15 cellular contexts compared by ENCODE assay signal in the genomic region with DNA sequence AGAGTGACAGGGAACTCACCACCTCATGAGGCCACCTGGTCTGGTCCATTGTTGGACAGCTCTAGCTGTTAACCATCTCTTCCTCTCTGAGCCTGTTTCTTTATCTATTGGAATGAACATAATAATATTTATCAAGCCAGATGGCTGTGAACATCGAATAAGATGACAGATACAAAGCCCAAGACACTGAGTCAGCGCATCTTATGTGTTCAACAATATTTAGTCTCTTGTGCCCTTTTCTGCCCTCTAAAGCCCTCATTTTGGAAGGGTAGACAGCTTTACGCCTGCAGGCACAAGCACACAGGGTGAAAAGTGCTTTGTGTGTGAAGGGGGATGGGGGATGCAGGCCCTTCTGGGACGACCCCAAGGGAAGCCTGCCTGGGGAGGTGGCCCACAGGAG.
DNase-seq lines count a peak whose midpoint lies in the region; ATAC-seq and TF ChIP-seq lines count a peak whose summit lies in the region.
"Had no signal": no experiment of that assay in that cellular context is flagged by ENCODE, and none has a peak within 500 bp of the region (broad histone marks: within the 10 kb centered on the region; RNA-seq: fewer than 3 reads in every experiment).

No MANE protein-coding gene starts in this region.

- no peak overlapping the region for H3K4me3 Mint-ChIP-seq in brain
- H3K4me3 Mint-ChIP-seq: CD8-positive, alpha-beta memory T cell had no signal

- peaks cover 13% of the 10 kb centered on the region for H3K27me3 Mint-ChIP-seq in brain

- no peaks in the 10 kb centered on the region for H3K36me3 Mint-ChIP-seq in brain
- H3K36me3 Mint-ChIP-seq: CD8-positive, alpha-beta memory T cell had no signal

- H3K4me1 ChIP-seq in mucosa of rectum (ENCODE audit: control insufficient read depth in 2 of 2, insufficient read depth in 2 of 2, low read length in 2 of 2) = peaks cover 30 to 53% of the 10 kb centered on the region in 2 donors
- H3K4me1 ChIP-seq: A549, Caco-2, HAP-1 had no signal

- peaks cover 0 to under 1% of the 10 kb centered on the region in 2 donors for H3K27me3 ChIP-seq in mucosa of rectum (ENCODE audit: control insufficient read depth in 2 of 2, insufficient read depth in 2 of 2, low read length in 2 of 2)

- no peak overlapping the region for H3K4me3 ChIP-seq in mucosa of rectum (ENCODE audit: low read length in 2 of 2)
- H3K4me3 ChIP-seq: A549, HAP-1 had no signal

- peaks cover 0 to 21% (median 9%) of the 10 kb centered on the region in 5 experiments for H3K9me3 Mint-ChIP-seq in brain
- H3K9me3 Mint-ChIP-seq: CD8-positive, alpha-beta memory T cell had no signal

- peak; percentile 9 for DNase-seq in 8988T
- peak; percentile 27 for DNase-seq in NCI-H69 (lab: John Stamatoyannopoulos, UW)
- no peak for DNase-seq in NCI-H2196 (lab: John Stamatoyannopoulos, UW; ENCODE audit: unreplicated experiment)
- no peak for DNase-seq in NCI-H2227 (lab: John Stamatoyannopoulos, UW; ENCODE audit: unreplicated experiment)
- DNase-seq: Caco-2, DND-41, GDM1, GOT3 had no signal

- H3K27ac ChIP-seq in mucosa of rectum (ENCODE audit: low read depth in 2 of 2, low read length in 2 of 2) = peak overlapping the region; percentile 19 to 43
- H3K27ac ChIP-seq: A549, HL-60 had no signal

- peaks cover 46% of the 10 kb centered on the region for H3K4me1 Mint-ChIP-seq in brain

- ATAC-seq in HG03469 (IDR thresholded peaks at IDR 0.05; ENCODE audit: unreplicated experiment) = no peak
- ATAC-seq: A549 had no signal

- no peak for TF ChIP-seq CTCF in brain (conservative IDR thresholded peaks at IDR 0.05)

- no peak overlapping the region for H3K9ac ChIP-seq in mucosa of rectum (ENCODE audit: low read depth in 1 of 2, low read length in 2 of 2)

- H3K36me3 ChIP-seq in mucosa of rectum (ENCODE audit: control insufficient read depth in 2 of 2, insufficient read depth in 2 of 2, low read length in 2 of 2) = no peaks in the 10 kb centered on the region
- H3K36me3 ChIP-seq: HAP-1 had no signal

- H3K9me3 ChIP-seq in mucosa of rectum (ENCODE audit: control insufficient read depth in 2 of 2, low read length in 2 of 2) = no peaks in the 10 kb centered on the region
- H3K9me3 ChIP-seq: A549, Caco-2, HAP-1 had no signal

- peak overlapping the region in 3 of 5 experiments; percentile 15 to 78 (median 24) for H3K27ac Mint-ChIP-seq in brain
- H3K27ac Mint-ChIP-seq: CD8-positive, alpha-beta memory T cell had no signal

Comparison
In these comparisons a context has a peak if more than half of its experiments do, and no peak if none do; other contexts are left out.
1. DNase-seq: peak in 8988T (single experiment) and NCI-H69 (single experiment); none in NCI-H2196 (single experiment) and NCI-H2227 (single experiment).